Comparison of ENCODE assay signal across 1 cellular context in the genomic region with DNA sequence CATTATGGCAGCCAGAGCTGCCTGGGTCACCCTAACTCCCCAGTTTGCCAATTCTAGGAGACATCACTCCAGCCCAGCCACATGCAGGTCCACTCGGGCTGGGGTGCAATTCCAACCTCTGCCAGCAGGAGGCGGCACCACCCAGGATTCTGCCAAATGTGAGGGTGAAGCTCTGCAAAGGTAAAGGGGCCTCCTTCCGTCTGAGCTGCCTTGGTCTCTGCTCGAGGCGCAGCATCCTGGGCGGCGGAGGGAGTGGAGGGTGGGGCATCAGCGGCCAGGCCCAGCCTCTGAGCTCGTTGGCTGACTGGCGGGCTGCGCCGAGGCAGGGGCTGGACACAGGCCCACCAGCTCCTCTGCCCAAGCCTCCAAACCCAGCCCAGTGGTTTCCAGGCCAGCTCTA.
TF ChIP-seq lines count a peak whose summit lies in the region.

No MANE protein-coding gene starts in this region.

TF ChIP-seq in SK-N-SH, 30 proteins besides CTCF, POLR2A, EP300 and RAD21 (continued from another document):
- TF ChIP-seq, protein P1, sequence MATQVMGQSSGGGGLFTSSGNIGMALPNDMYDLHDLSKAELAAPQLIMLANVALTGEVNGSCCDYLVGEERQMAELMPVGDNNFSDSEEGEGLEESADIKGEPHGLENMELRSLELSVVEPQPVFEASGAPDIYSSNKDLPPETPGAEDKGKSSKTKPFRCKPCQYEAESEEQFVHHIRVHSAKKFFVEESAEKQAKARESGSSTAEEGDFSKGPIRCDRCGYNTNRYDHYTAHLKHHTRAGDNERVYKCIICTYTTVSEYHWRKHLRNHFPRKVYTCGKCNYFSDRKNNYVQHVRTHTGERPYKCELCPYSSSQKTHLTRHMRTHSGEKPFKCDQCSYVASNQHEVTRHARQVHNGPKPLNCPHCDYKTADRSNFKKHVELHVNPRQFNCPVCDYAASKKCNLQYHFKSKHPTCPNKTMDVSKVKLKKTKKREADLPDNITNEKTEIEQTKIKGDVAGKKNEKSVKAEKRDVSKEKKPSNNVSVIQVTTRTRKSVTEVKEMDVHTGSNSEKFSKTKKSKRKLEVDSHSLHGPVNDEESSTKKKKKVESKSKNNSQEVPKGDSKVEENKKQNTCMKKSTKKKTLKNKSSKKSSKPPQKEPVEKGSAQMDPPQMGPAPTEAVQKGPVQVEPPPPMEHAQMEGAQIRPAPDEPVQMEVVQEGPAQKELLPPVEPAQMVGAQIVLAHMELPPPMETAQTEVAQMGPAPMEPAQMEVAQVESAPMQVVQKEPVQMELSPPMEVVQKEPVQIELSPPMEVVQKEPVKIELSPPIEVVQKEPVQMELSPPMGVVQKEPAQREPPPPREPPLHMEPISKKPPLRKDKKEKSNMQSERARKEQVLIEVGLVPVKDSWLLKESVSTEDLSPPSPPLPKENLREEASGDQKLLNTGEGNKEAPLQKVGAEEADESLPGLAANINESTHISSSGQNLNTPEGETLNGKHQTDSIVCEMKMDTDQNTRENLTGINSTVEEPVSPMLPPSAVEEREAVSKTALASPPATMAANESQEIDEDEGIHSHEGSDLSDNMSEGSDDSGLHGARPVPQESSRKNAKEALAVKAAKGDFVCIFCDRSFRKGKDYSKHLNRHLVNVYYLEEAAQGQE (IDR thresholded peaks at IDR 0.05; ENCODE audit: low read depth, low read length): no peak
- TF ChIP-seq, protein P2, sequence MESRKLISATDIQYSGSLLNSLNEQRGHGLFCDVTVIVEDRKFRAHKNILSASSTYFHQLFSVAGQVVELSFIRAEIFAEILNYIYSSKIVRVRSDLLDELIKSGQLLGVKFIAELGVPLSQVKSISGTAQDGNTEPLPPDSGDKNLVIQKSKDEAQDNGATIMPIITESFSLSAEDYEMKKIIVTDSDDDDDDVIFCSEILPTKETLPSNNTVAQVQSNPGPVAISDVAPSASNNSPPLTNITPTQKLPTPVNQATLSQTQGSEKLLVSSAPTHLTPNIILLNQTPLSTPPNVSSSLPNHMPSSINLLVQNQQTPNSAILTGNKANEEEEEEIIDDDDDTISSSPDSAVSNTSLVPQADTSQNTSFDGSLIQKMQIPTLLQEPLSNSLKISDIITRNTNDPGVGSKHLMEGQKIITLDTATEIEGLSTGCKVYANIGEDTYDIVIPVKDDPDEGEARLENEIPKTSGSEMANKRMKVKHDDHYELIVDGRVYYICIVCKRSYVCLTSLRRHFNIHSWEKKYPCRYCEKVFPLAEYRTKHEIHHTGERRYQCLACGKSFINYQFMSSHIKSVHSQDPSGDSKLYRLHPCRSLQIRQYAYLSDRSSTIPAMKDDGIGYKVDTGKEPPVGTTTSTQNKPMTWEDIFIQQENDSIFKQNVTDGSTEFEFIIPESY (IDR thresholded peaks at IDR 0.05; ENCODE audit: borderline replicate concordance, low read depth): no peak
- TF ChIP-seq FOXM1 (IDR thresholded peaks at IDR 0.05; ENCODE audit: low read depth): no peak
